In genomic region chr1:91793189-91793588, GRCh38 we compare ENCODE assay signal across 19 cellular contexts.
A peak's percentile ranks its signal among the peaks of the same experiment; 100 is the strongest.
DNase-seq lines count a peak whose midpoint lies in the region; ATAC-seq and TF ChIP-seq lines count a peak whose summit lies in the region.
"Had no signal": no experiment of that assay in that cellular context is flagged by ENCODE, and none has a peak within 500 bp of the region (broad histone marks: within the 10 kb centered on the region; RNA-seq: fewer than 3 reads in every experiment).

No MANE protein-coding gene starts in this region.

- no peaks in the 10 kb centered on the region for H3K27me3 Mint-ChIP-seq in MCF 10A (ENCODE audit: insufficient read depth, unreplicated experiment)
- no peaks in the 10 kb centered on the region for H3K27me3 Mint-ChIP-seq in naive thymus-derived CD8-positive, alpha-beta T cell
- no peaks in the 10 kb centered on the region for H3K27me3 Mint-ChIP-seq in activated CD8-positive, alpha-beta T cell treated with anti-CD3 and anti-CD28 coated beads, Interleukin-2, amount 10 ng/mL, durations not matched to agents 7 days and 5 days (ENCODE audit: low read depth)
- H3K27me3 Mint-ChIP-seq in activated CD4-positive, alpha-beta memory T cell treated with anti-CD3 and anti-CD28 coated beads for 36 hours, result no peaks in the 10 kb centered on the region

- H4K91ac ChIP-seq in mesenchymal stem cell (ENCODE audit: low read length), result no peak overlapping the region

- H2AK5ac ChIP-seq in mesenchymal stem cell (ENCODE audit: low read length, severe bottlenecking), result no peak overlapping the region

- no peak overlapping the region for H2BK12ac ChIP-seq in mesenchymal stem cell (ENCODE audit: low read length in 2 of 2)

- H2BK15ac ChIP-seq in mesenchymal stem cell (ENCODE audit: low read depth, poor library complexity, severe bottlenecking), result no peak overlapping the region

- H2BK5ac ChIP-seq in mesenchymal stem cell (ENCODE audit: low read depth, low read length, poor library complexity, severe bottlenecking), result no peak overlapping the region

- no peak overlapping the region for H3K4me2 ChIP-seq in mesenchymal stem cell (ENCODE audit: low read length, poor library complexity, severe bottlenecking)

- TF ChIP-seq EP300 in sigmoid colon (IDR thresholded peaks at IDR 0.05), result no peak

- CTCF ChIA-PET in MCF 10A (lab: Yijun Ruan, JAX), result interaction anchor here (0.5 to 0.7 kb wide), 3 partner anchors 8 to 1329 kb away, joined by 3 to 4 read pairs (median 4); no protein-coding TSS in a partner anchor
- CTCF ChIA-PET in activated CD8-positive, alpha-beta T cell treated with anti-CD3 and anti-CD28 coated beads, Interleukin-2, amount 10 ng/mL, durations not matched to agents 7 days and 5 days (lab: Charles Lee), result no interaction called here
- CTCF ChIA-PET in activated CD4-positive, alpha-beta memory T cell treated with anti-CD3 and anti-CD28 coated beads for 36 hours (lab: Charles Lee), result no interaction called here

- H3K36me3 ChIP-seq in breast epithelium (no peaks in the 10 kb centered on the region), mesenchymal stem cell (ENCODE audit: control insufficient read depth in 1 of 2, insufficient read depth in 2 of 2, low read depth in 1 of 2, low read length in 2 of 2) (peaks cover 0 to 92% of the 10 kb centered on the region in 2 experiments), sigmoid colon (peaks cover 0 to 10% (median 0%) of the 10 kb centered on the region in 4 donors)

- peaks cover 43% of the 10 kb centered on the region for H3K4me1 Mint-ChIP-seq in MCF 10A (ENCODE audit: insufficient read depth, unreplicated experiment)
- peaks cover 16 to 41% (median 36%) of the 10 kb centered on the region in 4 donors for H3K4me1 Mint-ChIP-seq in naive thymus-derived CD8-positive, alpha-beta T cell
- H3K4me1 Mint-ChIP-seq in activated CD8-positive, alpha-beta T cell treated with anti-CD3 and anti-CD28 coated beads, Interleukin-2, amount 10 ng/mL, durations not matched to agents 7 days and 5 days (ENCODE audit: low read depth), result peaks cover 20% of the 10 kb centered on the region
- H3K4me1 Mint-ChIP-seq in activated CD4-positive, alpha-beta memory T cell treated with anti-CD3 and anti-CD28 coated beads for 36 hours (ENCODE audit: low read depth), result peaks cover 24% of the 10 kb centered on the region
- H3K4me1 Mint-ChIP-seq: B cell had no signal

- TF ChIP-seq CTCF in breast epithelium (IDR thresholded peaks at IDR 0.05) (no peak), MCF 10A (IDR thresholded peaks at IDR 0.05; ENCODE audit: unreplicated experiment) (no peak), sigmoid colon (IDR thresholded peaks at IDR 0.05) (no peak)

- H2AFZ ChIP-seq in mesenchymal stem cell (ENCODE audit: low read depth, low read length), result no peak overlapping the region

- 95% methylated on average over 4 of the region's 5 CpGs for WGBS in mesenchymal stem cell
- 95 to 98% methylated on average over 5 of the region's 5 CpGs for WGBS in sigmoid colon, 2 donors

- intact Hi-C loops in breast epithelium (cut with DNase I; ENCODE audit: low total_unique reads) (no loop called here), MCF 10A (cut with micrococcal nuclease) (no loop called here), sigmoid colon (cut with DNase I) (loop anchor here (5.0 kb wide), 1 partner anchor 34 kb away; no protein-coding TSS in a partner anchor), cardiac septum (cut with DNase I) (loop anchor here (10.0 kb wide), 1 partner anchor 92 kb away; the partner anchor contains the start of gene TGFBR3)
- intact Hi-C loops in activated CD4-positive, alpha-beta memory T cell treated with anti-CD3 and anti-CD28 coated beads for 36 hours (cut with micrococcal nuclease), result no loop called here

- peaks cover 4% of the 10 kb centered on the region for H3K9me3 Mint-ChIP-seq in MCF 10A (ENCODE audit: unreplicated experiment)
- peaks cover 0 to 2% (median 0%) of the 10 kb centered on the region in 9 donors for H3K9me3 Mint-ChIP-seq in naive thymus-derived CD8-positive, alpha-beta T cell
- H3K9me3 Mint-ChIP-seq in activated CD8-positive, alpha-beta T cell treated with anti-CD3 and anti-CD28 coated beads, Interleukin-2, amount 10 ng/mL, durations not matched to agents 7 days and 5 days (ENCODE audit: insufficient read depth), result no peaks in the 10 kb centered on the region
- H3K9me3 Mint-ChIP-seq in activated CD4-positive, alpha-beta memory T cell treated with anti-CD3 and anti-CD28 coated beads for 36 hours, result no peaks in the 10 kb centered on the region
- H3K9me3 Mint-ChIP-seq: HFFc6 had no signal

- H3K9me3 ChIP-seq in breast epithelium (no peaks in the 10 kb centered on the region), mesenchymal stem cell (ENCODE audit: control insufficient read depth, low read length) (no peaks in the 10 kb centered on the region), sigmoid colon (no peaks in the 10 kb centered on the region)

- no peak overlapping the region for H3K4me3 Mint-ChIP-seq in MCF 10A (ENCODE audit: unreplicated experiment)
- H3K4me3 Mint-ChIP-seq in naive thymus-derived CD8-positive, alpha-beta T cell, result no peak overlapping the region
- H3K4me3 Mint-ChIP-seq in activated CD8-positive, alpha-beta T cell treated with anti-CD3 and anti-CD28 coated beads, Interleukin-2, amount 10 ng/mL, durations not matched to agents 7 days and 5 days, result no peak overlapping the region
- H3K4me3 Mint-ChIP-seq in activated CD4-positive, alpha-beta memory T cell treated with anti-CD3 and anti-CD28 coated beads for 36 hours, result no peak overlapping the region
- H3K4me3 Mint-ChIP-seq: B cell, HFFc6, IgD-negative memory B cell had no signal

- DNase-seq in breast epithelium (ENCODE audit: low spot score in 2 of 2), result no peak
- DNase-seq in MCF 10A (ENCODE audit: unreplicated experiment), result no peak
- no peak for DNase-seq in mesenchymal stem cell
- DNase-seq in sigmoid colon, result no peak
- DNase-seq in naive thymus-derived CD8-positive, alpha-beta T cell, result no peak
- DNase-seq in activated CD8-positive, alpha-beta T cell treated with anti-CD3 and anti-CD28 coated beads, Interleukin-2, amount 10 ng/mL, durations not matched to agents 7 days and 5 days, result no peak
- DNase-seq in cardiac septum (ENCODE audit: low spot score), result no peak
- DNase-seq in activated CD4-positive, alpha-beta memory T cell treated with anti-CD3 and anti-CD28 coated beads for 36 hours, result no peak
- DNase-seq: 8988T, GDM1, HFFc6, Kasumi-1, MM.1S, NCI-H1092, NCI-H1694, NCI-H510A, SHP77 had no signal

- no peak overlapping the region for H2BK120ac ChIP-seq in mesenchymal stem cell (ENCODE audit: low read depth, low read length)

- peaks cover 47% of the 10 kb centered on the region for H3K36me3 Mint-ChIP-seq in MCF 10A (ENCODE audit: insufficient read depth, unreplicated experiment)
- peaks cover 3 to 10% (median 4%) of the 10 kb centered on the region in 3 donors for H3K36me3 Mint-ChIP-seq in naive thymus-derived CD8-positive, alpha-beta T cell
- H3K36me3 Mint-ChIP-seq in activated CD8-positive, alpha-beta T cell treated with anti-CD3 and anti-CD28 coated beads, Interleukin-2, amount 10 ng/mL, durations not matched to agents 7 days and 5 days (ENCODE audit: low read depth), result peaks cover 2% of the 10 kb centered on the region
- H3K36me3 Mint-ChIP-seq in activated CD4-positive, alpha-beta memory T cell treated with anti-CD3 and anti-CD28 coated beads for 36 hours, result peaks cover 18% of the 10 kb centered on the region

- no peak overlapping the region for H3K27ac Mint-ChIP-seq in MCF 10A (ENCODE audit: low read depth, unreplicated experiment)
- H3K27ac Mint-ChIP-seq in naive thymus-derived CD8-positive, alpha-beta T cell, result peak overlapping the region in 5 of 10 donors; percentile 3 to 77 (median 63)
- H3K27ac Mint-ChIP-seq in activated CD8-positive, alpha-beta T cell treated with anti-CD3 and anti-CD28 coated beads, Interleukin-2, amount 10 ng/mL, durations not matched to agents 7 days and 5 days, result no peak overlapping the region
- H3K27ac Mint-ChIP-seq in activated CD4-positive, alpha-beta memory T cell treated with anti-CD3 and anti-CD28 coated beads for 36 hours, result no peak overlapping the region
- H3K27ac Mint-ChIP-seq: B cell, HFFc6, IgD-negative memory B cell had no signal

- no peak overlapping the region for H3K18ac ChIP-seq in mesenchymal stem cell (ENCODE audit: low read depth in 1 of 2, low read length in 2 of 2)

- H3K79me1 ChIP-seq in mesenchymal stem cell (replicated peaks; ENCODE audit: low read length, poor library complexity, severe bottlenecking), result peaks cover 8% of the 10 kb centered on the region

- no TSS peak for BruUV-seq in MCF 10A (replicated peaks; lab: Mats Ljungman, UMichigan)

- H3K4me1 ChIP-seq in breast epithelium (peaks cover 7 to 24% of the 10 kb centered on the region in 2 donors), mesenchymal stem cell (ENCODE audit: control insufficient read depth, insufficient read depth, low read depth, low read length) (peaks cover 2% of the 10 kb centered on the region), sigmoid colon (peaks cover 0 to 91% (median 85%) of the 10 kb centered on the region in 4 donors)

- no peak overlapping the region for H3K23ac ChIP-seq in mesenchymal stem cell (ENCODE audit: low read length in 2 of 2)

- no peak overlapping the region for H4K8ac ChIP-seq in mesenchymal stem cell (ENCODE audit: low read length)

- H3K4me3 ChIP-seq in breast epithelium (no peak overlapping the region), mesenchymal stem cell (ENCODE audit: insufficient read depth in 1 of 2, low read depth in 1 of 2, low read length in 2 of 2) (no peak overlapping the region), sigmoid colon (no peak overlapping the region)

- H3K27ac ChIP-seq in breast epithelium (peak overlapping the region; percentile 37 to 82), mesenchymal stem cell (ENCODE audit: low read length, poor library complexity, severe bottlenecking) (no peak overlapping the region), sigmoid colon (peak overlapping the region; percentile 45 to 80 (median 75))

- POLR2A ChIA-PET in MCF 10A (lab: Yijun Ruan, JAX), result interaction anchor here (1.6 to 2.4 kb wide), 3 partner anchors 47 to 279 kb away, joined by 8 read pairs; no protein-coding TSS in a partner anchor
- POLR2A ChIA-PET in naive thymus-derived CD8-positive, alpha-beta T cell (lab: Charles Lee), result interaction anchor here (0.7 to 1.3 kb wide), 2 partner anchors 10 to 19 kb away, joined by 3 read pairs; no protein-coding TSS in a partner anchor
- POLR2A ChIA-PET in activated CD8-positive, alpha-beta T cell treated with anti-CD3 and anti-CD28 coated beads, Interleukin-2, amount 10 ng/mL, durations not matched to agents 7 days and 5 days (lab: Charles Lee), result no interaction called here
- POLR2A ChIA-PET in activated CD4-positive, alpha-beta memory T cell treated with anti-CD3 and anti-CD28 coated beads for 36 hours (lab: Charles Lee), result no interaction called here

- no peak overlapping the region for H3K4ac ChIP-seq in mesenchymal stem cell (ENCODE audit: low read depth in 1 of 2, low read length in 2 of 2)

- H3K14ac ChIP-seq in mesenchymal stem cell (ENCODE audit: low read length in 2 of 2), result no peak overlapping the region

- ATAC-seq in naive thymus-derived CD8-positive, alpha-beta T cell, result no peak
- no peak for ATAC-seq in activated CD8-positive, alpha-beta T cell treated with anti-CD3 and anti-CD28 coated beads, Interleukin-2, amount 10 ng/mL, durations not matched to agents 7 days and 5 days

- H3K27me3 ChIP-seq in breast epithelium, result no peaks in the 10 kb centered on the region
- no peaks in the 10 kb centered on the region for H3K27me3 ChIP-seq in mesenchymal stem cell (ENCODE audit: control insufficient read depth in 1 of 2, insufficient read depth in 1 of 2, low read length in 2 of 2)
- no peaks in the 10 kb centered on the region for H3K27me3 ChIP-seq in sigmoid colon

- peak overlapping the region; percentile 56 for H3K9ac ChIP-seq in mesenchymal stem cell (ENCODE audit: low read length)

- TF ChIP-seq POLR2A in breast epithelium (IDR thresholded peaks at IDR 0.05), result no peak
- no peak for TF ChIP-seq POLR2A in sigmoid colon (IDR thresholded peaks at IDR 0.05)

Comparison
In these comparisons a context has a peak if more than half of its experiments do, and no peak if none do; other contexts are left out.
1. intact Hi-C loops: an anchor here in sigmoid colon (5.0 kb wide) and cardiac septum (10.0 kb wide); none called in breast epithelium, MCF 10A and activated CD4-positive, alpha-beta memory T cell treated with anti-CD3 and anti-CD28 coated beads for 36 hours.
2. POLR2A ChIA-PET loops: an anchor here in MCF 10A (1.6 to 2.4 kb wide) and naive thymus-derived CD8-positive, alpha-beta T cell (0.7 to 1.3 kb wide); none called in activated CD8-positive, alpha-beta T cell treated with anti-CD3 and anti-CD28 coated beads, Interleukin-2, amount 10 ng/mL, durations not matched to agents 7 days and 5 days and activated CD4-positive, alpha-beta memory T cell treated with anti-CD3 and anti-CD28 coated beads for 36 hours.